In genomic region chr6:10779076-10779475, GRCh38 we compare ENCODE assay signal across 24 cellular contexts.
"Had no signal": no experiment of that assay in that cellular context is flagged by ENCODE, and none has a peak within 500 bp of the region (broad histone marks: within the 10 kb centered on the region; RNA-seq: fewer than 3 reads in every experiment).

No MANE protein-coding gene starts in this region.

- DNase-seq: IMR-90; Karpas-422; KG1; MG63; NCI-H1092; NCI-H1105 treated with DMSO at 0.1 percent for 48 hours; NCI-H1417 treated with DMSO at 0.1 percent for 48 hours; NCI-H146; NCI-H1694 treated with DMSO at 0.1 percent for 48 hours; NCI-H1930; NCI-H2081; NCI-H2107; NCI-H2227 treated with DMSO at 0.1 percent for 48 hours; NCI-H526; NK-92 treated with Interleukin-12 subunit alpha and Interleukin-12 subunit beta, amount 100 ng/mL, for 24 hours; PC-3; Peyer's patch; SHP77 treated with DMSO at 0.1 percent for 48 hours; SJCRH30; T-helper 1 cell; T-helper 17 cell had no signal

- ATAC-seq: HepG2, PC-3, Right ventricle myocardium inferior, SK-N-SH treated with all-trans-retinoic acid at 6 μM for 48 hours, T-helper 17 cell had no signal
